10 cellular contexts compared by ENCODE assay signal in genomic region chr2:138985881-138986280, GRCh38.
ATAC-seq and TF ChIP-seq lines count a peak whose summit lies in the region.
"Had no signal": no experiment of that assay in that cellular context is flagged by ENCODE, and none has a peak within 500 bp of the region (broad histone marks: within the 10 kb centered on the region; RNA-seq: fewer than 3 reads in every experiment).

No MANE protein-coding gene starts in this region.

- POLR2A ChIA-PET in HEK293 (lab: Yijun Ruan, JAX) = no interaction called here

- no peak for TF ChIP-seq CTCF in HEK293 (tag by site-specific recombination; IDR thresholded peaks at IDR 0.05)

- no peaks in the 10 kb centered on the region for H3K4me1 ChIP-seq in HEK293 (ENCODE audit: control insufficient read depth, insufficient read depth, low read length)
- H3K4me1 ChIP-seq: A549; BE2C; BLaER1; BLaER1 treated with 17β-estradiol and CSF1 and Interleukin-3, amounts not matched to agents 10 nM and 100 nM; Caco-2 had no signal

- no peaks in the 10 kb centered on the region for H3K9me3 ChIP-seq in HEK293 (ENCODE audit: control insufficient read depth, insufficient read depth, low read depth, low read length)
- H3K9me3 ChIP-seq: BE2C had no signal

- ATAC-seq in GM21723 (IDR thresholded peaks at IDR 0.05; ENCODE audit: unreplicated experiment) = no peak
- ATAC-seq: A549; CD8-positive, alpha-beta T cell had no signal

- no peaks in the 10 kb centered on the region for H3K36me3 ChIP-seq in HEK293 (ENCODE audit: control insufficient read depth in 2 of 2, insufficient read depth in 1 of 2, low read length in 2 of 2)
- H3K36me3 ChIP-seq: BE2C; BLaER1; BLaER1 treated with 17β-estradiol and CSF1 and Interleukin-3, amounts not matched to agents 10 nM and 100 nM had no signal

- CTCF ChIA-PET in HEK293 (lab: Yijun Ruan, JAX) = interaction anchor here (0.6 kb wide), 1 partner anchor 14 kb away, joined by 3 read pairs; no protein-coding TSS in a partner anchor

- no peak overlapping the region for H3K27ac ChIP-seq in HEK293 (ENCODE audit: extremely low read depth, low read depth, low read length)
- H3K27ac ChIP-seq: 22Rv1; A549; BLaER1; BLaER1 treated with 17β-estradiol and CSF1 and Interleukin-3, amounts not matched to agents 10 nM and 100 nM; C4-2B had no signal

- H3K4me3 ChIP-seq in HEK293 (ENCODE audit: low read depth, low read length) = no peak overlapping the region
- H3K4me3 ChIP-seq: A549; BLaER1; BLaER1 treated with 17β-estradiol and CSF1 and Interleukin-3, amounts not matched to agents 10 nM and 100 nM had no signal

TF ChIP-seq in HEK293, 187 proteins besides CTCF, POLR2A, EP300 and RAD21:
- TF ChIP-seq SETDB1 (IDR thresholded peaks at IDR 0.05; ENCODE audit: insufficient read length, low read length) = peak; percentile 62
- TF ChIP-seq ZNF791 (tag by site-specific recombination; IDR thresholded peaks at IDR 0.05) = peak; percentile 90
- no peak for TF ChIP-seq ZNF624 (tag by site-specific recombination; IDR thresholded peaks at IDR 0.05)
TF ChIP-seq in HEK293: peak in this region for 2.
